In genomic region chr5:158265931-158266710, GRCh38 we compare ENCODE assay signal across 25 cellular contexts.
DNase-seq lines count a peak whose midpoint lies in the region; ATAC-seq, FAIRE-seq and TF ChIP-seq lines count a peak whose summit lies in the region.
"Had no signal": no experiment of that assay in that cellular context is flagged by ENCODE, and none has a peak within 500 bp of the region (broad histone marks: within the 10 kb centered on the region; RNA-seq: fewer than 3 reads in every experiment).

No MANE protein-coding gene starts in this region.

- no peak for TF ChIP-seq CTCF in mesothelial cell of epicardium (IDR thresholded peaks at IDR 0.05; ENCODE audit: unreplicated experiment)
- TF ChIP-seq CTCF in omental fat pad (IDR thresholded peaks at IDR 0.05), result no peak

- H3K27me3 Mint-ChIP-seq in mesothelial cell of epicardium (ENCODE audit: low read depth), result peaks cover 3% of the 10 kb centered on the region
- H3K27me3 Mint-ChIP-seq: CD4-positive, CD25-positive, alpha-beta regulatory T cell had no signal

- no peak for FAIRE-seq in GM12892 (lab: Jason Lieb, UNC)
- FAIRE-seq: A204.1, D721Med, GM19239, H1, HepG2 had no signal

- CTCF ChIA-PET in HEK293T (lab: Yijun Ruan, JAX), result interaction anchor here (1.0 kb wide), 1 partner anchor 8 kb away, joined by 3 read pairs; no protein-coding TSS in a partner anchor

- H3K27me3 ChIP-seq in SJCRH30, result no peaks in the 10 kb centered on the region
- H3K27me3 ChIP-seq: BE2C had no signal

- ATAC-seq in omental fat pad (ENCODE audit: low FRiP score) (peak; percentile 19), HG03175 (IDR thresholded peaks at IDR 0.05; ENCODE audit: unreplicated experiment) (no peak), HG03521 (IDR thresholded peaks at IDR 0.05; ENCODE audit: unreplicated experiment) (no peak)
- ATAC-seq: HepG2 had no signal

- H3K9me3 Mint-ChIP-seq in mesothelial cell of epicardium, result no peaks in the 10 kb centered on the region

- peak overlapping the region; percentile 9 for H3K27ac Mint-ChIP-seq in mesothelial cell of epicardium
- H3K27ac Mint-ChIP-seq: CD8-positive, alpha-beta memory T cell; HFFc6; IgD-negative memory B cell had no signal

- H3K36me3 ChIP-seq in SJCRH30, result no peaks in the 10 kb centered on the region
- H3K36me3 ChIP-seq: BE2C, HAP-1 had no signal

- H3K9me3 ChIP-seq in SJCRH30 (replicated peaks), result peaks cover 7% of the 10 kb centered on the region; the same call in 1 of the 2 replicates
- H3K9me3 ChIP-seq: BE2C, Caco-2, HAP-1 had no signal

- TF ChIP-seq POLR2A in GM12892 (IDR thresholded peaks at IDR 0.05; ENCODE audit: low read depth, low read length), result no peak

- DNase-seq in HEK293T (ENCODE audit: extremely low spot score), result peak; percentile 25
- peak; percentile 70 to 88 for DNase-seq in SJCRH30
- DNase-seq in mesothelial cell of epicardium (ENCODE audit: low spot score in 2 of 2, unreplicated experiment in 2 of 2), result no peak
- no peak for DNase-seq in omental fat pad (ENCODE audit: low spot score)
- DNase-seq in pons (ENCODE audit: low spot score), result no peak
- no peak for DNase-seq in GM12892 (ENCODE audit: insufficient read length)
- DNase-seq: ACHN; BE2C; C1 segment of cervical spinal cord; Caco-2; CD4-positive, CD25-positive, alpha-beta regulatory T cell; CD8-positive, alpha-beta memory T cell; DMS79 treated with DMSO at 0.1 percent for 48 hours; GF-D8; HFFc6; KBM-7 had no signal

- H3K4me1 Mint-ChIP-seq in mesothelial cell of epicardium, result peaks cover 25% of the 10 kb centered on the region
- H3K4me1 Mint-ChIP-seq: CD4-positive, CD25-positive, alpha-beta regulatory T cell; CD8-positive, alpha-beta memory T cell had no signal

- POLR2A ChIA-PET in HEK293T (lab: Yijun Ruan, JAX), result interaction anchor here (0.7 kb wide), 1 partner anchor 77 kb away, joined by 3 read pairs; no protein-coding TSS in a partner anchor

- no peaks in the 10 kb centered on the region for H3K36me3 Mint-ChIP-seq in mesothelial cell of epicardium
- H3K36me3 Mint-ChIP-seq: CD4-positive, CD25-positive, alpha-beta regulatory T cell; CD8-positive, alpha-beta memory T cell had no signal

- H3K4me3 Mint-ChIP-seq in mesothelial cell of epicardium, result no peak overlapping the region
- H3K4me3 Mint-ChIP-seq: CD4-positive, CD25-positive, alpha-beta regulatory T cell; CD8-positive, alpha-beta memory T cell; HFFc6; IgD-negative memory B cell had no signal

- H3K27ac ChIP-seq in SJCRH30, result peak overlapping the region; percentile 31

- no peak overlapping the region for H3K4me3 ChIP-seq in SJCRH30
- H3K4me3 ChIP-seq: HAP-1 had no signal

- H3K4me1 ChIP-seq in SJCRH30, result peaks cover 22% of the 10 kb centered on the region
- H3K4me1 ChIP-seq: BE2C, Caco-2, HAP-1 had no signal

TF ChIP-seq in HEK293T, 16 proteins besides CTCF, POLR2A, EP300 and RAD21:
- TF ChIP-seq FOXM1 (IDR thresholded peaks at IDR 0.05; ENCODE audit: borderline replicate concordance) (no peak), BHLHE40 (IDR thresholded peaks at IDR 0.05; ENCODE audit: borderline replicate concordance) (no peak), SUZ12 (IDR thresholded peaks at IDR 0.05) (no peak), FOXK2 (IDR thresholded peaks at IDR 0.05) (no peak), PKNOX1 (IDR thresholded peaks at IDR 0.05) (peak; percentile 79), ARNT (IDR thresholded peaks at IDR 0.05) (no peak), FOXA1 (IDR thresholded peaks at IDR 0.05) (no peak), CTBP1 (IDR thresholded peaks at IDR 0.05; ENCODE audit: borderline replicate concordance) (peak; percentile 7; the same call in 1 of the 2 replicates)

Comparison
In these comparisons a context has a peak if more than half of its experiments do, and no peak if none do; other contexts are left out.
1. DNase-seq: peak in HEK293T (single experiment) and SJCRH30 (2 of 2); none in mesothelial cell of epicardium (0 of 2), omental fat pad (single experiment), pons (single experiment) and GM12892 (single experiment).